In the genomic region with DNA sequence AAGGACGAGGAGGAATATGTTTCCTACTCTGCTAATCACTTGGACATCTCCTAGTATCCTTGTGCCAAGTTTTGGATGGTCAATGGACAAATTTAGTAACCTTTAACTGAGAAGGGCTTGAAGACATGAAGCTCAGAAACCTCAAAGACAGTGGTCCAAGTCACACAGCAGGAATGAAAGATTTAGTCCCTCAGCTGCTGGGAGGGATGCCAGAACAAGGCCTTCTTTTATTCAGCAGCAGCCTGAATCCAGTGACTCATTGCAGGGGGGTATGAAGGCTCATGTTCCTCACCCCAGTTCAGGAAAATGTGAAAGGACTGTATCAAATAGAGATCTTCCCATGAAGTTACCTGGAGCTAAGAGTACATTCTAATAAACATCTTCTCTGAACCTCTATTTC, we compare ENCODE assay signal across 12 cellular contexts.
DNase-seq lines count a peak whose midpoint lies in the region; ATAC-seq, FAIRE-seq and TF ChIP-seq lines count a peak whose summit lies in the region.
"Had no signal": no experiment of that assay in that cellular context is flagged by ENCODE, and none has a peak within 500 bp of the region (broad histone marks: within the 10 kb centered on the region; RNA-seq: fewer than 3 reads in every experiment).

No MANE protein-coding gene starts in this region.

- ATAC-seq in mucosa of descending colon (no peak), HG03097 (IDR thresholded peaks at IDR 0.05; ENCODE audit: low FRiP score, unreplicated experiment) (no peak)
- ATAC-seq: Panc1 had no signal

- H3K27me3 Mint-ChIP-seq in astrocyte (ENCODE audit: low read depth, unreplicated experiment), result no peaks in the 10 kb centered on the region
- peaks cover 13% of the 10 kb centered on the region for H3K27me3 Mint-ChIP-seq in osteocyte (ENCODE audit: unreplicated experiment)

- CTCF ChIA-PET in A673 (lab: Charles Lee), result no interaction called here

- H3K9me3 ChIP-seq in A673 (ENCODE audit: low read depth, low read length, poor library complexity, severe bottlenecking) (no peaks in the 10 kb centered on the region), astrocyte (ENCODE audit: insufficient read depth, low read depth, low read length) (no peaks in the 10 kb centered on the region), mucosa of descending colon (no peaks in the 10 kb centered on the region), right atrium auricular region (no peaks in the 10 kb centered on the region)
- H3K9me3 ChIP-seq: ascending aorta had no signal

- no peaks in the 10 kb centered on the region for H4K20me1 ChIP-seq in astrocyte (ENCODE audit: insufficient read depth, low read length)

- no peaks in the 10 kb centered on the region for H3K36me3 ChIP-seq in A673 (ENCODE audit: insufficient read depth, low read length, poor library complexity, severe bottlenecking)
- no peaks in the 10 kb centered on the region for H3K36me3 ChIP-seq in astrocyte (ENCODE audit: insufficient read depth, low read length)
- no peaks in the 10 kb centered on the region for H3K36me3 ChIP-seq in mucosa of descending colon (ENCODE audit: low read depth)
- H3K36me3 ChIP-seq in right atrium auricular region, result no peaks in the 10 kb centered on the region
- H3K36me3 ChIP-seq: ascending aorta, neural progenitor cell had no signal

- POLR2A ChIA-PET in A673 (lab: Charles Lee; ENCODE audit: low non-redundant PET), result no interaction called here

- H3K9ac ChIP-seq in astrocyte (ENCODE audit: low read length), result peak overlapping the region; percentile 9
- H3K9ac ChIP-seq: neural progenitor cell had no signal

- TF ChIP-seq CTCF in A673 (conservative IDR thresholded peaks at IDR 0.05; ENCODE audit: low read depth, low read length), result no peak
- TF ChIP-seq CTCF in astrocyte (IDR thresholded peaks at IDR 0.05; ENCODE audit: insufficient read depth, low read depth, low read length), result no peak
- TF ChIP-seq CTCF in mucosa of descending colon (IDR thresholded peaks at IDR 0.05), result no peak
- no peak for TF ChIP-seq CTCF in osteocyte (IDR thresholded peaks at IDR 0.05)
- no peak for TF ChIP-seq CTCF in right atrium auricular region (IDR thresholded peaks at IDR 0.05)

- no TSS peak for BruUV-seq in A673 (replicated peaks; lab: Mats Ljungman, UMichigan)

- H3K27ac Mint-ChIP-seq in astrocyte (ENCODE audit: unreplicated experiment) (peak overlapping the region; percentile 21), osteocyte (ENCODE audit: unreplicated experiment) (no peak overlapping the region)
- H3K27ac Mint-ChIP-seq: B cell, neural progenitor cell had no signal

- H3K4me2 ChIP-seq in astrocyte (ENCODE audit: low read length), result peak overlapping the region; percentile 44
- H3K4me2 ChIP-seq: neural progenitor cell had no signal

- DNase-seq in A673 (ENCODE audit: low spot score) (peak; percentile 37), HCEC 1CT (peak; percentile 73), astrocyte (ENCODE audit: low read depth) (peak; percentile 95), hepatic stellate cell (ENCODE audit: low spot score) (peak; percentile 38), mucosa of descending colon (no peak), osteocyte (ENCODE audit: extremely low spot score, unreplicated experiment) (no peak), right atrium auricular region (ENCODE audit: low spot score) (no peak)

- peaks cover 6% of the 10 kb centered on the region for H3K4me1 ChIP-seq in A673 (ENCODE audit: insufficient read depth, low read length, poor library complexity, severe bottlenecking)
- H3K4me1 ChIP-seq in astrocyte (ENCODE audit: insufficient read depth, low read length), result peaks cover 16% of the 10 kb centered on the region
- H3K4me1 ChIP-seq in mucosa of descending colon (ENCODE audit: low read depth), result no peaks in the 10 kb centered on the region
- no peaks in the 10 kb centered on the region for H3K4me1 ChIP-seq in right atrium auricular region
- H3K4me1 ChIP-seq: ascending aorta, neural progenitor cell had no signal

- H3K4me3 ChIP-seq in A673 (ENCODE audit: low read depth, low read length, poor library complexity, severe bottlenecking) (no peak overlapping the region), astrocyte (ENCODE audit: insufficient read depth, low read depth, low read length) (no peak overlapping the region), mucosa of descending colon (no peak overlapping the region), right atrium auricular region (no peak overlapping the region)
- H3K4me3 ChIP-seq: ascending aorta, neural progenitor cell had no signal

- FAIRE-seq in astrocyte (lab: Jason Lieb, UNC), result peak; percentile 93

- no peaks in the 10 kb centered on the region for H3K36me3 Mint-ChIP-seq in astrocyte (ENCODE audit: low read depth, unreplicated experiment)
- H3K36me3 Mint-ChIP-seq in osteocyte (ENCODE audit: unreplicated experiment), result no peaks in the 10 kb centered on the region
- H3K36me3 Mint-ChIP-seq: neural progenitor cell had no signal

- no peak overlapping the region for H2AFZ ChIP-seq in astrocyte (ENCODE audit: low read depth, low read length)

- H3K79me2 ChIP-seq in astrocyte (ENCODE audit: insufficient read depth, low read length), result no peaks in the 10 kb centered on the region

- no peaks in the 10 kb centered on the region for H3K27me3 ChIP-seq in A673 (replicated peaks; ENCODE audit: insufficient read depth, low read depth, low read length, poor library complexity)
- H3K27me3 ChIP-seq in astrocyte (ENCODE audit: insufficient read depth, low read length), result no peaks in the 10 kb centered on the region
- no peaks in the 10 kb centered on the region for H3K27me3 ChIP-seq in right atrium auricular region
- H3K27me3 ChIP-seq: ascending aorta, neural progenitor cell had no signal

- H3K4me1 Mint-ChIP-seq in astrocyte (ENCODE audit: low read depth, unreplicated experiment) (peaks cover 5% of the 10 kb centered on the region), osteocyte (ENCODE audit: unreplicated experiment) (peaks cover 13% of the 10 kb centered on the region)
- H3K4me1 Mint-ChIP-seq: B cell had no signal

- H3K27ac ChIP-seq in A673 (ENCODE audit: low read depth, low read length, poor library complexity, severe bottlenecking), result no peak overlapping the region
- peak overlapping the region; percentile 40 for H3K27ac ChIP-seq in astrocyte (ENCODE audit: low read depth, low read length)
- H3K27ac ChIP-seq in right atrium auricular region, result no peak overlapping the region
- H3K27ac ChIP-seq: ascending aorta, neural progenitor cell had no signal

- intact Hi-C loops in A673 (cut with micrococcal nuclease; ENCODE audit: unreplicated experiment), result loop anchor here (2.0 to 10.0 kb wide), 6 partner anchors 431 to 1106 kb away; a partner anchor contains a TSS
- intact Hi-C loops in mucosa of descending colon (cut with DNase I, micrococcal nuclease), result loop anchor here (10.0 kb wide), 4 partner anchors 281 to 989 kb away; no protein-coding TSS in a partner anchor

- H3K4me3 Mint-ChIP-seq in astrocyte (ENCODE audit: unreplicated experiment), result no peak overlapping the region
- no peak overlapping the region for H3K4me3 Mint-ChIP-seq in osteocyte (ENCODE audit: unreplicated experiment)
- H3K4me3 Mint-ChIP-seq: B cell, neural progenitor cell had no signal

- H3K9me3 Mint-ChIP-seq in astrocyte (ENCODE audit: unreplicated experiment) (no peaks in the 10 kb centered on the region), osteocyte (ENCODE audit: unreplicated experiment) (no peaks in the 10 kb centered on the region)
- H3K9me3 Mint-ChIP-seq: neural progenitor cell had no signal

Comparison
In these comparisons a context has a peak if more than half of its experiments do, and no peak if none do; other contexts are left out.
1. DNase-seq: peak in A673 (single experiment), HCEC 1CT (single experiment), astrocyte (single experiment) and hepatic stellate cell (single experiment); none in mucosa of descending colon (0 of 3), osteocyte (single experiment) and right atrium auricular region (single experiment).